8 cellular contexts compared by ENCODE assay signal in genomic region chr17:29145289-29146058, GRCh38. TPM values are rescaled to one million over a fixed set of nuclear protein-coding genes. Genes with fewer than 3 reads are reported as not detected.
DNase-seq lines count a peak whose midpoint lies in the region; ATAC-seq lines count a peak whose summit lies in the region.

No MANE protein-coding gene starts in this region.

- H3K9me3 Mint-ChIP-seq in stimulated activated memory B cell treated with anti-CD40 and anti-IgM and Interleukin-4, amounts not matched to agents 10 μg/mL and 1 μg/mL and 100 μg/mL, for 72 hours: no peaks in the 10 kb centered on the region

- H3K36me3 Mint-ChIP-seq in stimulated activated memory B cell treated with anti-CD40 and anti-IgM and Interleukin-4, amounts not matched to agents 10 μg/mL and 1 μg/mL and 100 μg/mL, for 72 hours: no peaks in the 10 kb centered on the region

- DNase-seq in GF-D8 (lab: John Stamatoyannopoulos, UW) (peak; percentile 59), NCI-H748 (lab: John Stamatoyannopoulos, UW; ENCODE audit: unreplicated experiment) (peak; percentile 63), dedifferentiated amniotic fluid mesenchymal stem cell (ENCODE audit: extremely low spot score) (peak; percentile 67), lung microvascular endothelial cell (ENCODE audit: low read depth in 2 of 2) (peak; percentile 86 to 88)
- DNase-seq in activated CD4-positive, alpha-beta T cell treated with anti-CD3 and anti-CD28 coated beads, Interleukin-2, amount 50 U/mL, for 24 hours (ENCODE audit: low read depth in 1 of 2, low spot score in 1 of 2): peak; percentile 43 to 62

- peaks cover 85% of the 10 kb centered on the region for H3K4me1 Mint-ChIP-seq in stimulated activated memory B cell treated with anti-CD40 and anti-IgM and Interleukin-4, amounts not matched to agents 10 μg/mL and 1 μg/mL and 100 μg/mL, for 72 hours

- peak overlapping the region; percentile 97 for H3K27ac Mint-ChIP-seq in stimulated activated memory B cell treated with anti-CD40 and anti-IgM and Interleukin-4, amounts not matched to agents 10 μg/mL and 1 μg/mL and 100 μg/mL, for 72 hours

- ATAC-seq in HG03196 (IDR thresholded peaks at IDR 0.05; ENCODE audit: unreplicated experiment) (peak; percentile 27), HG03439 (IDR thresholded peaks at IDR 0.05; ENCODE audit: unreplicated experiment) (no peak)
- peak; percentile 55 for ATAC-seq in stimulated activated memory B cell treated with anti-CD40 and anti-IgM and Interleukin-4, amounts not matched to agents 10 μg/mL and 1 μg/mL and 100 μg/mL, for 72 hours

- H3K27me3 Mint-ChIP-seq in stimulated activated memory B cell treated with anti-CD40 and anti-IgM and Interleukin-4, amounts not matched to agents 10 μg/mL and 1 μg/mL and 100 μg/mL, for 72 hours: no peaks in the 10 kb centered on the region

- H3K4me3 Mint-ChIP-seq in stimulated activated memory B cell treated with anti-CD40 and anti-IgM and Interleukin-4, amounts not matched to agents 10 μg/mL and 1 μg/mL and 100 μg/mL, for 72 hours: peak overlapping the region; percentile 17

RNA-seq across cellular contexts. Expression of gene MYO18A, which starts 34.7 kb away (rescaled TPM):
- total RNA-seq in lung microvascular endothelial cell: 22.4 and 26.2 TPM in 2 replicates
